Comparison of ENCODE assay signal across 19 cellular contexts in genomic region chr12:42221722-42222121, GRCh38.
"Had no signal": no experiment of that assay in that cellular context is flagged by ENCODE, and none has a peak within 500 bp of the region (broad histone marks: within the 10 kb centered on the region; RNA-seq: fewer than 3 reads in every experiment).

No MANE protein-coding gene starts in this region.

- H3K9ac ChIP-seq: neural progenitor cell had no signal

- H3K9me3 Mint-ChIP-seq: T-cell had no signal

- H3K4me3 Mint-ChIP-seq: activated CD4-positive, alpha-beta memory T cell treated with anti-CD3 and anti-CD28 coated beads for 36 hours; activated CD8-positive, alpha-beta memory T cell treated with anti-CD3 and anti-CD28 coated beads, Interleukin-2, amount 10 ng/mL, durations not matched to agents 7 days and 5 days; mesothelial cell of epicardium; neural progenitor cell; T-cell had no signal

- DNase-seq: activated CD4-positive, alpha-beta memory T cell treated with anti-CD3 and anti-CD28 coated beads for 36 hours; activated CD4-positive, alpha-beta T cell treated with anti-CD3 and anti-CD28 coated beads for 4 hours; activated CD8-positive, alpha-beta memory T cell treated with anti-CD3 and anti-CD28 coated beads, Interleukin-2, amount 10 ng/mL, durations not matched to agents 7 days and 5 days; activated gamma-delta T cell; central memory CD4-positive, alpha-beta T cell; effector memory CD4-positive, alpha-beta T cell; hypothalamus; left ventricle myocardium inferior; mammary epithelial cell; naive thymus-derived CD8-positive, alpha-beta T cell; stimulated activated CD4-positive, alpha-beta T cell treated with anti-CD3 and anti-CD28 coated beads, Interleukin-2, amount 100 ng/mL, for 48 hours; stimulated activated CD8-positive, alpha-beta memory T cell treated with anti-CD3 and anti-CD28 coated beads, Interleukin-4, amount 100 ng/mL, for 48 hours; stimulated activated naive CD4-positive, alpha-beta T cell; substantia nigra; T-cell; tibial artery had no signal

- H3K4me1 ChIP-seq: neural progenitor cell, tibial artery had no signal

- H3K27me3 ChIP-seq: neural progenitor cell, tibial artery had no signal

- H3K27me3 Mint-ChIP-seq: activated CD4-positive, alpha-beta memory T cell treated with anti-CD3 and anti-CD28 coated beads for 36 hours; activated CD8-positive, alpha-beta memory T cell treated with anti-CD3 and anti-CD28 coated beads, Interleukin-2, amount 10 ng/mL, durations not matched to agents 7 days and 5 days; naive thymus-derived CD8-positive, alpha-beta T cell; T-cell had no signal

- H3K9me3 ChIP-seq: tibial artery had no signal

- H3K27ac Mint-ChIP-seq: activated CD4-positive, alpha-beta memory T cell treated with anti-CD3 and anti-CD28 coated beads for 36 hours; activated CD8-positive, alpha-beta memory T cell treated with anti-CD3 and anti-CD28 coated beads, Interleukin-2, amount 10 ng/mL, durations not matched to agents 7 days and 5 days; activated naive CD4-positive, alpha-beta T cell treated with anti-CD3 and anti-CD28 coated beads, Interleukin-2, amount 50 U/mL, for 72 hours; mesothelial cell of epicardium; neural progenitor cell; T-cell had no signal

- H3K4me3 ChIP-seq: left ventricle myocardium inferior, neural progenitor cell, tibial artery had no signal

- H3K27ac ChIP-seq: left ventricle myocardium inferior, neural progenitor cell, tibial artery had no signal

- H3K36me3 ChIP-seq: tibial artery had no signal
